ENCODE assay signal across 1 cellular context in the genomic region with DNA sequence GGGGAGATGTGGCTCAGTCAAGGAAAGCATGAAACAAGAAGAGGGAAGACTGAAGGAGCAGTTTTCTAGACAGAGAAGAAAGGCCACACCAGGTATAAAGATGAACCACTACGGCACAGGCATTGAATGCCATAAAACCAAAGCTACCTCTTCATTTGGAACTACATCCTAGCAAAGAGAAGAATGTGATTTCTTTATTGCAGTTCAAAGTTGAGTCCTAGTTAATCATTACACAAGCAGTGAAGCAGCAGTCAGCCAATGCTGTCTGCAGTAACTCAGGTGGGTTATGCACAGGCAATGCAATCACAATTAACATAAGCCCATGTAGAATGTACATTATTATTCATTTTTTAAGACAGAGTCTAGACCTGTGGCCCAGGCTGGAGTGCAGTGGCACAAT.
TF ChIP-seq lines count a peak whose summit lies in the region.

No MANE protein-coding gene starts in this region.

TF ChIP-seq in HepG2, 621 proteins besides CTCF, POLR2A, EP300 and RAD21 (continued from another document and continues in another):
- no peak for TF ChIP-seq ZNF280D (CRISPR knock-in tag; IDR thresholded peaks at IDR 0.05)
- no peak for TF ChIP-seq ZNF530 (CRISPR knock-in tag; IDR thresholded peaks at IDR 0.05; ENCODE audit: low read depth)
- TF ChIP-seq, protein P1, sequence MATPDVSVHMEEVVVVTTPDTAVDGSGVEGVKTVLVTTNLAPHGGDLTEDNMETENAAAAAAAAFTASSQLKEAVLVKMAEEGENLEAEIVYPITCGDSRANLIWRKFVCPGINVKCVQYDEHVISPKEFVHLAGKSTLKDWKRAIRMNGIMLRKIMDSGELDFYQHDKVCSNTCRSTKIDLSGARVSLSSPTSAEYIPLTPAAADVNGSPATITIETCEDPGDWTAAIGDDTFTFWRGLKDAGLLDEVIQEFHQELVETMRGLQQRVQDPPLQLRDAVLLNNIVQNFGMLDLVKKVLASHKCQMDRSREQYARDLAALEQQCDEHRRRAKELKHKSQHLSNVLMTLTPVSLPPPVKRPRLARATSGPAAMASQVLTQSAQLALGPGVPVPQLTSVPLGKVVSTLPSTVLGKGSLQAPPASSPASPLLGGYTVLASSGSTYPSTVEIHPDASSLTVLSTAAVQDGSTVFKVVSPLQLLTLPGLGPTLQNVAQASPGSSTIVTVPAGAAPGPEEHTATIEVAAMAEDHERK (CRISPR knock-in tag; IDR thresholded peaks at IDR 0.05; ENCODE audit: low read depth) = no peak
- TF ChIP-seq ZNF484 (CRISPR knock-in tag; IDR thresholded peaks at IDR 0.05; ENCODE audit: borderline replicate concordance, low read depth) = no peak
- no peak for TF ChIP-seq ZSCAN12 (CRISPR knock-in tag; IDR thresholded peaks at IDR 0.05)
- 0 out of 2 replicates have a peak, but pooled peaks have one; percentile 28 for TF ChIP-seq MEF2D (CRISPR knock-in tag; IDR thresholded peaks at IDR 0.05)
- no peak for TF ChIP-seq ZFP37 (CRISPR knock-in tag; IDR thresholded peaks at IDR 0.05; ENCODE audit: borderline replicate concordance)
- no peak for TF ChIP-seq NCOA5 (CRISPR knock-in tag; IDR thresholded peaks at IDR 0.05)
- TF ChIP-seq, protein P2, sequence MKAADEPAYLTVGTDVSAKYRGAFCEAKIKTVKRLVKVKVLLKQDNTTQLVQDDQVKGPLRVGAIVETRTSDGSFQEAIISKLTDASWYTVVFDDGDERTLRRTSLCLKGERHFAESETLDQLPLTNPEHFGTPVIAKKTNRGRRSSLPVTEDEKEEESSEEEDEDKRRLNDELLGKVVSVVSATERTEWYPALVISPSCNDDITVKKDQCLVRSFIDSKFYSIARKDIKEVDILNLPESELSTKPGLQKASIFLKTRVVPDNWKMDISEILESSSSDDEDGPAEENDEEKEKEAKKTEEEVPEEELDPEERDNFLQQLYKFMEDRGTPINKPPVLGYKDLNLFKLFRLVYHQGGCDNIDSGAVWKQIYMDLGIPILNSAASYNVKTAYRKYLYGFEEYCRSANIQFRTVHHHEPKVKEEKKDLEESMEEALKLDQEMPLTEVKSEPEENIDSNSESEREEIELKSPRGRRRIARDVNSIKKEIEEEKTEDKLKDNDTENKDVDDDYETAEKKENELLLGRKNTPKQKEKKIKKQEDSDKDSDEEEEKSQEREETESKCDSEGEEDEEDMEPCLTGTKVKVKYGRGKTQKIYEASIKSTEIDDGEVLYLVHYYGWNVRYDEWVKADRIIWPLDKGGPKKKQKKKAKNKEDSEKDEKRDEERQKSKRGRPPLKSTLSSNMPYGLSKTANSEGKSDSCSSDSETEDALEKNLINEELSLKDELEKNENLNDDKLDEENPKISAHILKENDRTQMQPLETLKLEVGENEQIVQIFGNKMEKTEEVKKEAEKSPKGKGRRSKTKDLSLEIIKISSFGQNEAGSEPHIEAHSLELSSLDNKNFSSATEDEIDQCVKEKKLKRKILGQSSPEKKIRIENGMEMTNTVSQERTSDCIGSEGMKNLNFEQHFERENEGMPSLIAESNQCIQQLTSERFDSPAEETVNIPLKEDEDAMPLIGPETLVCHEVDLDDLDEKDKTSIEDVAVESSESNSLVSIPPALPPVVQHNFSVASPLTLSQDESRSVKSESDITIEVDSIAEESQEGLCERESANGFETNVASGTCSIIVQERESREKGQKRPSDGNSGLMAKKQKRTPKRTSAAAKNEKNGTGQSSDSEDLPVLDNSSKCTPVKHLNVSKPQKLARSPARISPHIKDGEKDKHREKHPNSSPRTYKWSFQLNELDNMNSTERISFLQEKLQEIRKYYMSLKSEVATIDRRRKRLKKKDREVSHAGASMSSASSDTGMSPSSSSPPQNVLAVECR (CRISPR knock-in tag; IDR thresholded peaks at IDR 0.05; ENCODE audit: borderline replicate concordance) = no peak
- no peak for TF ChIP-seq HNRNPK (IDR thresholded peaks at IDR 0.05; ENCODE audit: low read depth, low read length, poor library complexity, severe bottlenecking)
- no peak for TF ChIP-seq ZNF337 (CRISPR knock-in tag; IDR thresholded peaks at IDR 0.05; ENCODE audit: borderline replicate concordance, low read depth)
- TF ChIP-seq ZNF784 (CRISPR knock-in tag; IDR thresholded peaks at IDR 0.05; ENCODE audit: borderline replicate concordance) = no peak
- no peak for TF ChIP-seq ZNF576 (CRISPR knock-in tag; IDR thresholded peaks at IDR 0.05)
- no peak for TF ChIP-seq NR3C1 (CRISPR knock-in tag; IDR thresholded peaks at IDR 0.05)
- no peak for TF ChIP-seq ZNF747 (CRISPR knock-in tag; IDR thresholded peaks at IDR 0.05; ENCODE audit: borderline replicate concordance)
- TF ChIP-seq SMARCE1 (IDR thresholded peaks at IDR 0.05; ENCODE audit: borderline replicate concordance) = no peak
- peak; percentile 48; the same call in 1 of the 2 replicates for TF ChIP-seq DMAP1 (CRISPR knock-in tag; IDR thresholded peaks at IDR 0.05)
- TF ChIP-seq ZNF710 (CRISPR knock-in tag; IDR thresholded peaks at IDR 0.05; ENCODE audit: borderline replicate concordance) = no peak
- TF ChIP-seq ZNF441 (CRISPR knock-in tag; IDR thresholded peaks at IDR 0.05; ENCODE audit: borderline replicate concordance) = no peak
- no peak for TF ChIP-seq FLYWCH1 (CRISPR knock-in tag; IDR thresholded peaks at IDR 0.05)
- TF ChIP-seq RBFOX2 (IDR thresholded peaks at IDR 0.05; ENCODE audit: low read depth, low read length) = no peak
- no peak for TF ChIP-seq PTBP1 (IDR thresholded peaks at IDR 0.05; ENCODE audit: low read depth, low read length, poor library complexity, severe bottlenecking)
- TF ChIP-seq RXRA (CRISPR knock-in tag; IDR thresholded peaks at IDR 0.05) = no peak
- no peak for TF ChIP-seq MXD3 (CRISPR knock-in tag; IDR thresholded peaks at IDR 0.05)
- 0 out of 2 replicates have a peak, but pooled peaks have one; percentile 29 for TF ChIP-seq ZNF614 (CRISPR knock-in tag; IDR thresholded peaks at IDR 0.05; ENCODE audit: borderline replicate concordance)
- no peak for TF ChIP-seq TRIM22 (IDR thresholded peaks at IDR 0.05)
- TF ChIP-seq, protein P3, sequence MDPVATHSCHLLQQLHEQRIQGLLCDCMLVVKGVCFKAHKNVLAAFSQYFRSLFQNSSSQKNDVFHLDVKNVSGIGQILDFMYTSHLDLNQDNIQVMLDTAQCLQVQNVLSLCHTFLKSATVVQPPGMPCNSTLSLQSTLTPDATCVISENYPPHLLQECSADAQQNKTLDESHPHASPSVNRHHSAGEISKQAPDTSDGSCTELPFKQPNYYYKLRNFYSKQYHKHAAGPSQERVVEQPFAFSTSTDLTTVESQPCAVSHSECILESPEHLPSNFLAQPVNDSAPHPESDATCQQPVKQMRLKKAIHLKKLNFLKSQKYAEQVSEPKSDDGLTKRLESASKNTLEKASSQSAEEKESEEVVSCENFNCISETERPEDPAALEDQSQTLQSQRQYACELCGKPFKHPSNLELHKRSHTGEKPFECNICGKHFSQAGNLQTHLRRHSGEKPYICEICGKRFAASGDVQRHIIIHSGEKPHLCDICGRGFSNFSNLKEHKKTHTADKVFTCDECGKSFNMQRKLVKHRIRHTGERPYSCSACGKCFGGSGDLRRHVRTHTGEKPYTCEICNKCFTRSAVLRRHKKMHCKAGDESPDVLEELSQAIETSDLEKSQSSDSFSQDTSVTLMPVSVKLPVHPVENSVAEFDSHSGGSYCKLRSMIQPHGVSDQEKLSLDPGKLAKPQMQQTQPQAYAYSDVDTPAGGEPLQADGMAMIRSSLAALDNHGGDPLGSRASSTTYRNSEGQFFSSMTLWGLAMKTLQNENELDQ (CRISPR knock-in tag; IDR thresholded peaks at IDR 0.05; ENCODE audit: borderline replicate concordance) = no peak
- no peak for TF ChIP-seq MATR3 (CRISPR knock-in tag; IDR thresholded peaks at IDR 0.05)
- TF ChIP-seq RBM39 (IDR thresholded peaks at IDR 0.05; ENCODE audit: low read depth, low read length, poor library complexity, severe bottlenecking) = no peak
- TF ChIP-seq PHF8 (CRISPR knock-in tag; IDR thresholded peaks at IDR 0.05) = 0 out of 2 replicates have a peak, but pooled peaks have one; percentile 22
- no peak for TF ChIP-seq ZNF460 (CRISPR knock-in tag; IDR thresholded peaks at IDR 0.05; ENCODE audit: borderline replicate concordance)
- TF ChIP-seq, protein P4, sequence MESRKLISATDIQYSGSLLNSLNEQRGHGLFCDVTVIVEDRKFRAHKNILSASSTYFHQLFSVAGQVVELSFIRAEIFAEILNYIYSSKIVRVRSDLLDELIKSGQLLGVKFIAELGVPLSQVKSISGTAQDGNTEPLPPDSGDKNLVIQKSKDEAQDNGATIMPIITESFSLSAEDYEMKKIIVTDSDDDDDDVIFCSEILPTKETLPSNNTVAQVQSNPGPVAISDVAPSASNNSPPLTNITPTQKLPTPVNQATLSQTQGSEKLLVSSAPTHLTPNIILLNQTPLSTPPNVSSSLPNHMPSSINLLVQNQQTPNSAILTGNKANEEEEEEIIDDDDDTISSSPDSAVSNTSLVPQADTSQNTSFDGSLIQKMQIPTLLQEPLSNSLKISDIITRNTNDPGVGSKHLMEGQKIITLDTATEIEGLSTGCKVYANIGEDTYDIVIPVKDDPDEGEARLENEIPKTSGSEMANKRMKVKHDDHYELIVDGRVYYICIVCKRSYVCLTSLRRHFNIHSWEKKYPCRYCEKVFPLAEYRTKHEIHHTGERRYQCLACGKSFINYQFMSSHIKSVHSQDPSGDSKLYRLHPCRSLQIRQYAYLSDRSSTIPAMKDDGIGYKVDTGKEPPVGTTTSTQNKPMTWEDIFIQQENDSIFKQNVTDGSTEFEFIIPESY (CRISPR knock-in tag; IDR thresholded peaks at IDR 0.05) = no peak
- TF ChIP-seq ZNF3 (CRISPR knock-in tag; IDR thresholded peaks at IDR 0.05) = no peak
- no peak for TF ChIP-seq IRX3 (CRISPR knock-in tag; IDR thresholded peaks at IDR 0.05; ENCODE audit: borderline replicate concordance, low read depth)
- TF ChIP-seq PAX8 (CRISPR knock-in tag; IDR thresholded peaks at IDR 0.05; ENCODE audit: borderline replicate concordance) = no peak
- no peak for TF ChIP-seq KLF15 (CRISPR knock-in tag; IDR thresholded peaks at IDR 0.05; ENCODE audit: borderline replicate concordance)
- TF ChIP-seq JUND (CRISPR knock-in tag; IDR thresholded peaks at IDR 0.05) = no peak
- TF ChIP-seq ZNF225 (CRISPR knock-in tag; IDR thresholded peaks at IDR 0.05) = no peak
- no peak for TF ChIP-seq ZNF383 (CRISPR knock-in tag; IDR thresholded peaks at IDR 0.05; ENCODE audit: borderline replicate concordance)
- no peak for TF ChIP-seq HMG20B (CRISPR knock-in tag; conservative IDR thresholded peaks at IDR 0.05)
- no peak for TF ChIP-seq BORCS8-MEF2B (CRISPR knock-in tag; IDR thresholded peaks at IDR 0.05)
